Comparison of ENCODE assay signal across 25 cellular contexts in genomic region chr13:97853550-97853949, GRCh38.
A peak's percentile ranks its signal among the peaks of the same experiment; 100 is the strongest.
DNase-seq lines count a peak whose midpoint lies in the region; ATAC-seq, FAIRE-seq and TF ChIP-seq lines count a peak whose summit lies in the region.
"Had no signal": no experiment of that assay in that cellular context is flagged by ENCODE, and none has a peak within 500 bp of the region (broad histone marks: within the 10 kb centered on the region; RNA-seq: fewer than 3 reads in every experiment).

No MANE protein-coding gene starts in this region.

- no peak overlapping the region for H3K4me3 Mint-ChIP-seq in activated CD4-positive, alpha-beta T cell treated with anti-CD3 and anti-CD28 coated beads, Interleukin-2, amount 10 ng/mL, durations not matched to agents 7 days and 5 days

- DNase-seq in EL (peak; percentile 39), PC-3 (peak; percentile 59), fibroblast of lung (ENCODE audit: low read depth in 2 of 2) (peak; percentile 8 to 32), RCC 7860 (ENCODE audit: low spot score) (no peak), G401 (ENCODE audit: low spot score) (no peak)
- no peak for DNase-seq in activated CD4-positive, alpha-beta T cell treated with anti-CD3 and anti-CD28 coated beads, Interleukin-2, amount 10 ng/mL, durations not matched to agents 7 days and 5 days
- DNase-seq: activated CD4-positive, alpha-beta T cell treated with anti-CD3 and anti-CD28 coated beads, Interleukin-2, amount 50 U/mL, for 1 hour; activated effector memory CD4-positive, alpha-beta T cell treated with anti-CD3 and anti-CD28 coated beads, Interleukin-2, amount 50 U/mL, for 16 hours; caudate nucleus; COR-L47; DMS79 treated with DMSO at 0.1 percent for 48 hours; effector CD4-positive, alpha-beta T cell; esophagus squamous epithelium; head of caudate nucleus; left ventricle myocardium superior; NCI-H1694; NCI-H2227 treated with DMSO at 0.1 percent for 48 hours; NCI-H774; SHP77 treated with DMSO at 0.1 percent for 48 hours; stimulated activated CD4-positive, alpha-beta T cell treated with anti-CD3 and anti-CD28 coated beads, Interleukin-4, amount 100 ng/mL, for 1 hour; stimulated activated naive CD8-positive, alpha-beta T cell treated with anti-CD3 and anti-CD28 coated beads, Interleukin-15, Interleukin-2, amounts not matched to agents 100 U/mL and 50 U/mL, for 24 hours had no signal

- H3K27ac ChIP-seq in PC-3 (ENCODE audit: low read length) (peak overlapping the region; percentile 28), fibroblast of lung (ENCODE audit: insufficient read depth, low read length) (no peak overlapping the region)
- H3K27ac ChIP-seq: esophagus squamous epithelium, tibial nerve had no signal

- no TSS peak for BruUV-seq in PC-3 (replicated peaks; lab: Mats Ljungman, UMichigan)

- H4K20me1 ChIP-seq in PC-3 (ENCODE audit: low read length) (no peaks in the 10 kb centered on the region), fibroblast of lung (ENCODE audit: control insufficient read depth, extremely low read depth, insufficient read depth, low read length) (no peaks in the 10 kb centered on the region)

- no peaks in the 10 kb centered on the region for H3K9me3 Mint-ChIP-seq in activated CD4-positive, alpha-beta T cell treated with anti-CD3 and anti-CD28 coated beads, Interleukin-2, amount 10 ng/mL, durations not matched to agents 7 days and 5 days

- H3K9me2 ChIP-seq in PC-3 (replicated peaks; ENCODE audit: low read length) = no peaks in the 10 kb centered on the region

- peak; percentile 62 for ATAC-seq in PC-3
- ATAC-seq: HepG2; left ventricle myocardium superior; stimulated activated naive CD8-positive, alpha-beta T cell treated with anti-CD3 and anti-CD28 coated beads, Interleukin-15, Interleukin-2, amounts not matched to agents 100 U/mL and 50 U/mL, for 24 hours had no signal

- H3K27me3 ChIP-seq in PC-3 (ENCODE audit: low read length) (no peaks in the 10 kb centered on the region), fibroblast of lung (ENCODE audit: control insufficient read depth, insufficient read depth, low read length) (no peaks in the 10 kb centered on the region), skeletal muscle satellite cell (ENCODE audit: control insufficient read depth, insufficient read depth, low read length) (no peaks in the 10 kb centered on the region)
- H3K27me3 ChIP-seq: esophagus squamous epithelium, tibial nerve had no signal

- POLR2A ChIA-PET in PC-3 (lab: Charles Lee; ENCODE audit: unreplicated experiment) = no interaction called here
- POLR2A ChIA-PET in activated CD4-positive, alpha-beta T cell treated with anti-CD3 and anti-CD28 coated beads, Interleukin-2, amount 10 ng/mL, durations not matched to agents 7 days and 5 days (lab: Charles Lee) = no interaction called here

- no peak for FAIRE-seq in RCC 7860 (lab: Jason Lieb, UNC)
- FAIRE-seq: HepG2 had no signal

- H3K4me1 ChIP-seq in PC-3 (ENCODE audit: insufficient read depth, low read length) (peaks cover 21% of the 10 kb centered on the region), fibroblast of lung (ENCODE audit: control insufficient read depth, extremely low read depth, insufficient read depth, low read length) (peaks cover 7% of the 10 kb centered on the region), skeletal muscle satellite cell (ENCODE audit: control insufficient read depth, insufficient read depth, low read length) (peaks cover 18% of the 10 kb centered on the region)

- H3K9ac ChIP-seq in PC-3 (ENCODE audit: low read length) (no peak overlapping the region), fibroblast of lung (ENCODE audit: insufficient read depth, low read length) (no peak overlapping the region), skeletal muscle satellite cell (ENCODE audit: low read depth, low read length) (no peak overlapping the region)

- H2AFZ ChIP-seq in PC-3 (ENCODE audit: low read length) = peak overlapping the region; percentile 12
- no peak overlapping the region for H2AFZ ChIP-seq in fibroblast of lung (ENCODE audit: low read length)

- intact Hi-C loops in PC-3 (cut with micrococcal nuclease) = no loop called here

- no peaks in the 10 kb centered on the region for H3K4me1 Mint-ChIP-seq in activated CD4-positive, alpha-beta T cell treated with anti-CD3 and anti-CD28 coated beads, Interleukin-2, amount 10 ng/mL, durations not matched to agents 7 days and 5 days

- CTCF ChIA-PET in PC-3 (lab: Charles Lee) = interaction anchor here (0.6 kb wide), 1 partner anchor 16 kb away, joined by 6 read pairs; no protein-coding TSS in a partner anchor
- CTCF ChIA-PET in activated CD4-positive, alpha-beta T cell treated with anti-CD3 and anti-CD28 coated beads, Interleukin-2, amount 10 ng/mL, durations not matched to agents 7 days and 5 days (lab: Charles Lee) = no interaction called here

- H3K9me3 ChIP-seq in PC-3 (ENCODE audit: low read length) = no peaks in the 10 kb centered on the region
- no peaks in the 10 kb centered on the region for H3K9me3 ChIP-seq in fibroblast of lung (ENCODE audit: control insufficient read depth, insufficient read depth, low read depth, low read length)
- H3K9me3 ChIP-seq in skeletal muscle satellite cell (replicated peaks; ENCODE audit: low read length) = no peaks in the 10 kb centered on the region
- H3K9me3 ChIP-seq: esophagus squamous epithelium, tibial nerve had no signal

- no peaks in the 10 kb centered on the region for H3K27me3 Mint-ChIP-seq in activated CD4-positive, alpha-beta T cell treated with anti-CD3 and anti-CD28 coated beads, Interleukin-2, amount 10 ng/mL, durations not matched to agents 7 days and 5 days

- no peaks in the 10 kb centered on the region for H3K36me3 ChIP-seq in PC-3 (ENCODE audit: low read depth, low read length)
- H3K36me3 ChIP-seq in fibroblast of lung (ENCODE audit: control insufficient read depth, insufficient read depth, low read length) = no peaks in the 10 kb centered on the region
- no peaks in the 10 kb centered on the region for H3K36me3 ChIP-seq in skeletal muscle satellite cell (ENCODE audit: insufficient read depth, low read length)
- H3K36me3 ChIP-seq: esophagus squamous epithelium, tibial nerve had no signal

- TF ChIP-seq CTCF in PC-3 (conservative IDR thresholded peaks at IDR 0.05; ENCODE audit: low read depth, low read length) = no peak
- TF ChIP-seq CTCF in fibroblast of lung (conservative IDR thresholded peaks at IDR 0.05 in 1 of 2, IDR thresholded peaks at IDR 0.05 in 1 of 2; ENCODE audit: low read depth in 1 of 2, low read length in 2 of 2) = no peak

- H3F3A ChIP-seq in PC-3 (ENCODE audit: low read length, unreplicated experiment) = no peaks in the 10 kb centered on the region

- H3K36me3 Mint-ChIP-seq in activated CD4-positive, alpha-beta T cell treated with anti-CD3 and anti-CD28 coated beads, Interleukin-2, amount 10 ng/mL, durations not matched to agents 7 days and 5 days (ENCODE audit: low read depth) = no peaks in the 10 kb centered on the region

- H3K79me2 ChIP-seq in PC-3 (ENCODE audit: low read length) = no peaks in the 10 kb centered on the region
- no peaks in the 10 kb centered on the region for H3K79me2 ChIP-seq in fibroblast of lung (ENCODE audit: control insufficient read depth, insufficient read depth, low read length)

- no peak overlapping the region for H3K4me3 ChIP-seq in PC-3 (ENCODE audit: low read length)
- H3K4me3 ChIP-seq in fibroblast of lung (replicated peaks in 1 of 4; ENCODE audit: control extremely low read depth in 1 of 4, insufficient read depth in 1 of 4, low read depth in 3 of 4, low read length in 4 of 4) = no peak overlapping the region
- H3K4me3 ChIP-seq in skeletal muscle satellite cell (ENCODE audit: low read length) = no peak overlapping the region
- H3K4me3 ChIP-seq: esophagus squamous epithelium, tibial nerve had no signal

- peak overlapping the region; percentile 50 for H3K4me2 ChIP-seq in PC-3 (ENCODE audit: low read length)
- H3K4me2 ChIP-seq in fibroblast of lung (ENCODE audit: extremely low read depth, insufficient read depth, low read length) = no peak overlapping the region
- H3K4me2 ChIP-seq in skeletal muscle satellite cell (ENCODE audit: low read length) = peak overlapping the region; percentile 42

- in situ Hi-C loops in G401 (cut with HindIII; ENCODE audit: low sequenced_read_pairs) = no loop called here

- no peak overlapping the region for H3K27ac Mint-ChIP-seq in activated CD4-positive, alpha-beta T cell treated with anti-CD3 and anti-CD28 coated beads, Interleukin-2, amount 10 ng/mL, durations not matched to agents 7 days and 5 days
- H3K27ac Mint-ChIP-seq: progenitor cell of endocrine pancreas had no signal

Comparison
In these comparisons a context has a peak if more than half of its experiments do, and no peak if none do; other contexts are left out.
1. DNase-seq: peak in EL (single experiment), PC-3 (single experiment) and fibroblast of lung (2 of 2); none in activated CD4-positive, alpha-beta T cell treated with anti-CD3 and anti-CD28 coated beads, Interleukin-2, amount 10 ng/mL, durations not matched to agents 7 days and 5 days (single experiment), RCC 7860 (single experiment) and G401 (single experiment).